23 cellular contexts compared by ENCODE assay signal in genomic region chr6:38035478-38035877, GRCh38.
DNase-seq lines count a peak whose midpoint lies in the region; ATAC-seq, FAIRE-seq and TF ChIP-seq lines count a peak whose summit lies in the region.
"Had no signal": no experiment of that assay in that cellular context is flagged by ENCODE, and none has a peak within 500 bp of the region (broad histone marks: within the 10 kb centered on the region; RNA-seq: fewer than 3 reads in every experiment).

No MANE protein-coding gene starts in this region.

- peak overlapping the region in 1 of 2 donors; percentile 33 for H3K27ac Mint-ChIP-seq in effector memory CD8-positive, alpha-beta T cell
- H3K27ac Mint-ChIP-seq: GM23338 had no signal

- no CpG with 5 or more reads among the region's 1 CpG for WGBS in mesenchymal stem cell

- no peak overlapping the region for H4K8ac ChIP-seq in mesenchymal stem cell (ENCODE audit: low read length)

- H3K9me3 Mint-ChIP-seq in effector memory CD8-positive, alpha-beta T cell = no peaks in the 10 kb centered on the region
- H3K9me3 Mint-ChIP-seq: GM23338 had no signal

- no peaks in the 10 kb centered on the region for H3K27me3 ChIP-seq in mesenchymal stem cell (ENCODE audit: control insufficient read depth in 1 of 2, insufficient read depth in 1 of 2, low read length in 2 of 2)
- H3K27me3 ChIP-seq: MG63, Peyer's patch had no signal

- H3K9ac ChIP-seq in SK-N-MC (ENCODE audit: insufficient read length) (no peak overlapping the region), mesenchymal stem cell (ENCODE audit: low read length) (peak overlapping the region; percentile 25)

- H3K36me3 Mint-ChIP-seq in effector memory CD8-positive, alpha-beta T cell (ENCODE audit: insufficient read depth) = peaks cover 4% of the 10 kb centered on the region

- H3K4ac ChIP-seq in mesenchymal stem cell (ENCODE audit: low read depth in 1 of 2, low read length in 2 of 2) = no peak overlapping the region

- peak overlapping the region in 1 of 2 donors; percentile 9 for H3K4me3 Mint-ChIP-seq in effector memory CD8-positive, alpha-beta T cell
- H3K4me3 Mint-ChIP-seq: GM23338 had no signal

- H3K27me3 Mint-ChIP-seq in effector memory CD8-positive, alpha-beta T cell = no peaks in the 10 kb centered on the region

- H2BK120ac ChIP-seq in mesenchymal stem cell (ENCODE audit: low read depth, low read length) = no peak overlapping the region

- H2AFZ ChIP-seq in mesenchymal stem cell (ENCODE audit: low read depth, low read length) = no peak overlapping the region
- H2AFZ ChIP-seq: GM23338 had no signal

- no peak overlapping the region for H3K4me2 ChIP-seq in mesenchymal stem cell (ENCODE audit: low read length, poor library complexity, severe bottlenecking)
- H3K4me2 ChIP-seq: GM23338 had no signal

- no peak overlapping the region for H3K18ac ChIP-seq in mesenchymal stem cell (ENCODE audit: low read depth in 1 of 2, low read length in 2 of 2)

- H2AK5ac ChIP-seq in mesenchymal stem cell (ENCODE audit: low read length, severe bottlenecking) = no peak overlapping the region

- H3K4me1 Mint-ChIP-seq in effector memory CD8-positive, alpha-beta T cell (ENCODE audit: low read depth in 2 of 2) = peaks cover 22 to 50% of the 10 kb centered on the region in 2 donors

- no peak overlapping the region for H2BK12ac ChIP-seq in mesenchymal stem cell (ENCODE audit: low read length in 2 of 2)

- ATAC-seq in stimulated activated naive CD8-positive, alpha-beta T cell treated with anti-CD3 and anti-CD28 coated beads, Interleukin-15, Interleukin-2, amounts not matched to agents 100 U/mL and 50 U/mL, for 24 hours = no peak
- ATAC-seq in effector memory CD8-positive, alpha-beta T cell (replicated peaks) = no peak
- ATAC-seq: GM12878, GM23338, HCT116 had no signal

- H3K9me3 ChIP-seq in SK-N-MC (ENCODE audit: low read depth, low read length) = no peaks in the 10 kb centered on the region; the same call in 1 of the 2 replicates
- peaks cover under 1% of the 10 kb centered on the region for H3K9me3 ChIP-seq in mesenchymal stem cell (ENCODE audit: control insufficient read depth, low read length)
- H3K9me3 ChIP-seq: Peyer's patch had no signal

- no peaks in the 10 kb centered on the region for H3K4me1 ChIP-seq in mesenchymal stem cell (ENCODE audit: control insufficient read depth, insufficient read depth, low read depth, low read length)
- H3K4me1 ChIP-seq: Peyer's patch had no signal

- H4K91ac ChIP-seq in mesenchymal stem cell (ENCODE audit: low read length) = no peak overlapping the region

- H3K36me3 ChIP-seq in SK-N-MC (ENCODE audit: insufficient read depth, low read length) = peaks cover 3% of the 10 kb centered on the region; the same call in 1 of the 2 replicates
- peaks cover 3% of the 10 kb centered on the region in 2 experiments for H3K36me3 ChIP-seq in mesenchymal stem cell (ENCODE audit: control insufficient read depth in 1 of 2, insufficient read depth in 2 of 2, low read depth in 1 of 2, low read length in 2 of 2)
- H3K36me3 ChIP-seq: MG63, Peyer's patch had no signal

- FAIRE-seq in RCC 7860 (lab: Jason Lieb, UNC) = no peak
- FAIRE-seq: GM12878 had no signal

- no peak overlapping the region for H3K23ac ChIP-seq in mesenchymal stem cell (ENCODE audit: low read length in 2 of 2)

- H3K27ac ChIP-seq in SK-N-MC = peak overlapping the region; percentile 70; the same call in 1 of the 2 replicates
- no peak overlapping the region for H3K27ac ChIP-seq in mesenchymal stem cell (ENCODE audit: low read length, poor library complexity, severe bottlenecking)
- H3K27ac ChIP-seq: C4-2B, Peyer's patch had no signal

- H3K4me3 ChIP-seq in AG10803 (ENCODE audit: low read length) = no peak overlapping the region
- H3K4me3 ChIP-seq in SK-N-MC = no peak overlapping the region
- no peak overlapping the region for H3K4me3 ChIP-seq in choroid plexus epithelial cell (ENCODE audit: low read depth, low read length)
- no peak overlapping the region for H3K4me3 ChIP-seq in mesenchymal stem cell (ENCODE audit: insufficient read depth in 1 of 2, low read depth in 1 of 2, low read length in 2 of 2)
- H3K4me3 ChIP-seq: GM12878, GM23338, MG63, Peyer's patch had no signal

- no peak overlapping the region for H3K14ac ChIP-seq in mesenchymal stem cell (ENCODE audit: low read length in 2 of 2)

- TF ChIP-seq CTCF in AG10803 (conservative IDR thresholded peaks at IDR 0.05; ENCODE audit: low read length) = no peak
- TF ChIP-seq CTCF in choroid plexus epithelial cell (conservative IDR thresholded peaks at IDR 0.05; ENCODE audit: low read depth, low read length) = no peak

- peaks cover 16% of the 10 kb centered on the region for H3K79me1 ChIP-seq in mesenchymal stem cell (replicated peaks; ENCODE audit: low read length, poor library complexity, severe bottlenecking)

- peak; percentile 5 for DNase-seq in AG10803 (ENCODE audit: low read depth)
- DNase-seq in SK-N-MC (ENCODE audit: low read depth, low spot score) = no peak
- DNase-seq in choroid plexus epithelial cell (ENCODE audit: low read depth) = peak; percentile 34
- DNase-seq in mesenchymal stem cell = no peak
- DNase-seq in RCC 7860 (ENCODE audit: low spot score) = no peak
- DNase-seq in stimulated activated naive CD8-positive, alpha-beta T cell treated with anti-CD3 and anti-CD28 coated beads, Interleukin-15, Interleukin-2, amounts not matched to agents 100 U/mL and 50 U/mL, for 24 hours = no peak
- no peak for DNase-seq in DMS53 treated with DMSO at 0.1 percent for 48 hours (lab: John Stamatoyannopoulos, UW; ENCODE audit: unreplicated experiment)
- DNase-seq in effector memory CD8-positive, alpha-beta T cell = no peak
- DNase-seq: 8988T, AML-193, DMS79 treated with DMSO at 0.1 percent for 48 hours, MG63, NCI-H1417, NCI-H1694 treated with DMSO at 0.1 percent for 48 hours, NCI-H2081 treated with DMSO at 0.1 percent for 48 hours, NCI-H2171 treated with DMSO at 0.1 percent for 48 hours, NCI-H524 treated with DMSO at 0.1 percent for 48 hours, NCI-H82, Peyer's patch had no signal

- no peak overlapping the region for H2BK5ac ChIP-seq in mesenchymal stem cell (ENCODE audit: low read depth, low read length, poor library complexity, severe bottlenecking)

- no peak overlapping the region for H2BK15ac ChIP-seq in mesenchymal stem cell (ENCODE audit: low read depth, poor library complexity, severe bottlenecking)

Comparison
In these comparisons a context has a peak if more than half of its experiments do, and no peak if none do; other contexts are left out.
1. DNase-seq: peak in AG10803 (single experiment) and choroid plexus epithelial cell (single experiment); none in SK-N-MC (single experiment), mesenchymal stem cell (single experiment), RCC 7860 (single experiment), stimulated activated naive CD8-positive, alpha-beta T cell treated with anti-CD3 and anti-CD28 coated beads, Interleukin-15, Interleukin-2, amounts not matched to agents 100 U/mL and 50 U/mL, for 24 hours (single experiment), DMS53 treated with DMSO at 0.1 percent for 48 hours (single experiment) and effector memory CD8-positive, alpha-beta T cell (0 of 3).